In the genomic region with DNA sequence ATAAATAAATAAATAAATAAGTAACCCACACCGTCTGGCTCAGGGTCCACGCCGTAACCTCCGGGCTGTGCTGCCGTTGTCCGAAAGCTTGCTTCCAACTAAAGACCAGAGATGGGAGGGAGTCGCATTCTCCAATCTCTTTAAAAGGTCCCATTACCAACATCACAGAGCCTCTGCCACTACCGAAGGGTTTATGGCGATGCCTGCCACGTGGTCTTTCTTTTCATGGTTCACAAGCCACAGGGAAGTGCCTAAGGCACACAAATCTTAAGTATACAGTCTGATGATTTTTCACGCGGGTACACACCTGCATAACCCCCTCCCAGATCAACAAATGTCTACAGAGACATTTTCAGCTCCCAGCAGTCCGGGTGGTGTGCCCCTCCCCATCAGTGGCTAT, we compare ENCODE assay signal across 8 cellular contexts. TPM values are rescaled to one million over a fixed set of nuclear protein-coding genes. Genes with fewer than 3 reads are reported as not detected.
DNase-seq lines count a peak whose midpoint lies in the region; ATAC-seq and TF ChIP-seq lines count a peak whose summit lies in the region.

No MANE protein-coding gene starts in this region.

- intact Hi-C loops in heart right ventricle (cut with DNase I): loop anchor here in 3 of 10 donors (5.0 to 10.0 kb wide), 3 partner anchors 89 to 332 kb away; no protein-coding TSS in a partner anchor
- intact Hi-C loops in left cardiac atrium (cut with DNase I): no loop called here
- intact Hi-C loops in sciatic nerve (cut with DNase I): no loop called here

- POLR2A ChIA-PET in activated CD4-positive, alpha-beta memory T cell treated with anti-CD3 and anti-CD28 coated beads, Interleukin-2, amount 10 ng/mL, durations not matched to agents 7 days and 5 days (lab: Charles Lee): interaction anchor here (0.7 to 9.3 kb wide), 16 partner anchors 9 to 116 kb away, joined by 3 to 216 read pairs (median 4); partner anchors contain the start of gene MEAK7

- H3K4me1 ChIP-seq in heart right ventricle (peaks cover 3 to 72% (median 18%) of the 10 kb centered on the region in 9 donors), iPS-18a (ENCODE audit: control insufficient read depth, low read depth, low read length) (peaks cover 10% of the 10 kb centered on the region)

- CTCF ChIA-PET in activated CD4-positive, alpha-beta memory T cell treated with anti-CD3 and anti-CD28 coated beads, Interleukin-2, amount 10 ng/mL, durations not matched to agents 7 days and 5 days (lab: Charles Lee): interaction anchor here (1.0 to 3.0 kb wide), 9 partner anchors 9 to 110 kb away, joined by 3 to 14 read pairs (median 6); no protein-coding TSS in a partner anchor

- peak overlapping the region; percentile 76 for H3K27ac Mint-ChIP-seq in activated CD4-positive, alpha-beta memory T cell treated with anti-CD3 and anti-CD28 coated beads, Interleukin-2, amount 10 ng/mL, durations not matched to agents 7 days and 5 days

- H3K27me3 Mint-ChIP-seq in activated CD4-positive, alpha-beta memory T cell treated with anti-CD3 and anti-CD28 coated beads, Interleukin-2, amount 10 ng/mL, durations not matched to agents 7 days and 5 days: peaks cover 16% of the 10 kb centered on the region

- peaks cover 52% of the 10 kb centered on the region for H3K36me3 Mint-ChIP-seq in activated CD4-positive, alpha-beta memory T cell treated with anti-CD3 and anti-CD28 coated beads, Interleukin-2, amount 10 ng/mL, durations not matched to agents 7 days and 5 days (ENCODE audit: low read depth)

- peaks cover 62% of the 10 kb centered on the region for H3K4me1 Mint-ChIP-seq in activated CD4-positive, alpha-beta memory T cell treated with anti-CD3 and anti-CD28 coated beads, Interleukin-2, amount 10 ng/mL, durations not matched to agents 7 days and 5 days

- no peaks in the 10 kb centered on the region for H3K9me3 ChIP-seq in heart right ventricle
- no peaks in the 10 kb centered on the region for H3K9me3 ChIP-seq in iPS-18a (ENCODE audit: control insufficient read depth, low read depth, low read length)

- H3K27ac ChIP-seq in heart right ventricle (peak overlapping the region in 1 of 10 donors; percentile 90), iPS-18a (ENCODE audit: low read length) (no peak overlapping the region), substantia nigra (ENCODE audit: low read depth, low read length, poor library complexity, severe bottlenecking) (peak overlapping the region; percentile 71)

- peak overlapping the region; percentile 10 for H3K9ac ChIP-seq in iPS-18a (ENCODE audit: low read length)

- ATAC-seq in heart right ventricle (no peak), left cardiac atrium (no peak), GM18502 (IDR thresholded peaks at IDR 0.05; ENCODE audit: poor library complexity, unreplicated experiment) (no peak), sciatic nerve (no peak)

- no peaks in the 10 kb centered on the region for H3K9me3 Mint-ChIP-seq in activated CD4-positive, alpha-beta memory T cell treated with anti-CD3 and anti-CD28 coated beads, Interleukin-2, amount 10 ng/mL, durations not matched to agents 7 days and 5 days

- DNase-seq in heart right ventricle (no peak), left cardiac atrium (no peak), substantia nigra (lab: John Stamatoyannopoulos, UW) (peak in 1 of 49 donors; percentile 11), sciatic nerve (ENCODE audit: low spot score) (no peak), NCI-H510A treated with DMSO at 0.1 percent for 48 hours (lab: John Stamatoyannopoulos, UW) (no peak)
- DNase-seq in activated CD4-positive, alpha-beta memory T cell treated with anti-CD3 and anti-CD28 coated beads, Interleukin-2, amount 10 ng/mL, durations not matched to agents 7 days and 5 days: peak; percentile 41

- 52 to 63% methylated on average over 13 of the region's 13 CpGs for WGBS in heart right ventricle, 2 donors

- H3K36me3 ChIP-seq in heart right ventricle (peaks cover 0 to 35% (median 0%) of the 10 kb centered on the region in 9 donors), iPS-18a (ENCODE audit: control insufficient read depth, low read depth, low read length) (no peaks in the 10 kb centered on the region)

- H3K27me3 ChIP-seq in heart right ventricle: peaks cover 0 to 16% (median 0%) of the 10 kb centered on the region in 7 donors
- peaks cover 11% of the 10 kb centered on the region for H3K27me3 ChIP-seq in iPS-18a (ENCODE audit: control insufficient read depth, insufficient read depth, low read length)

- H3K4me3 ChIP-seq in heart right ventricle: peak overlapping the region in 8 of 10 donors; percentile 58 to 95 (median 74)
- peak overlapping the region; percentile 77 for H3K4me3 ChIP-seq in iPS-18a (ENCODE audit: low read length)

- H3K4me3 Mint-ChIP-seq in activated CD4-positive, alpha-beta memory T cell treated with anti-CD3 and anti-CD28 coated beads, Interleukin-2, amount 10 ng/mL, durations not matched to agents 7 days and 5 days: peak overlapping the region; percentile 97

- TF ChIP-seq CTCF in heart right ventricle (IDR thresholded peaks at IDR 0.05): no peak

RNA-seq across cellular contexts. Expression of gene COTL1, which starts 1.4 kb away (rescaled TPM):
- total RNA-seq in heart right ventricle (10 to 100 TPM in 5 of 10 donors, 1 to 10 TPM in 5; 6.4 to 72.9 (median 9.7) TPM), left cardiac atrium (10 to 100 TPM; 37.3 to 43.9 TPM), sciatic nerve (77.9 TPM)
- 10 to 100 TPM in 1 of 2 donors, 1 to 10 TPM in 1; 8.6 to 24.0 TPM for polyA plus RNA-seq in heart right ventricle
- total RNA-seq in activated CD4-positive, alpha-beta memory T cell treated with anti-CD3 and anti-CD28 coated beads, Interleukin-2, amount 10 ng/mL, durations not matched to agents 7 days and 5 days: 100 to 1,000 TPM; 676 to 689 TPM

RNA-seq across cellular contexts. Expression of gene KLHL36, which starts 31.8 kb away (rescaled TPM):
- total RNA-seq in heart right ventricle: 10 to 100 TPM; 40.0 to 77.9 (median 58.4) TPM
- polyA plus RNA-seq in heart right ventricle: 10 to 100 TPM; 14.7 to 19.5 TPM
- total RNA-seq in left cardiac atrium: 10 to 100 TPM; 35.8 to 47.0 TPM
- total RNA-seq in activated CD4-positive, alpha-beta memory T cell treated with anti-CD3 and anti-CD28 coated beads, Interleukin-2, amount 10 ng/mL, durations not matched to agents 7 days and 5 days: 10 to 100 TPM; 45.7 to 49.0 TPM
- 60.2 TPM for total RNA-seq in sciatic nerve
